In genomic region chr1:25804964-25805862, GRCh38 we compare ENCODE assay signal across 16 cellular contexts. TPM values are rescaled to one million over a fixed set of nuclear protein-coding genes. Genes with fewer than 3 reads are reported as not detected.
DNase-seq lines count a peak whose midpoint lies in the region; FAIRE-seq and TF ChIP-seq lines count a peak whose summit lies in the region.
"Had no signal": no experiment of that assay in that cellular context is flagged by ENCODE, and none has a peak within 500 bp of the region (broad histone marks: within the 10 kb centered on the region; RNA-seq: fewer than 3 reads in every experiment).

No MANE protein-coding gene starts in this region.

- H3K9me1 ChIP-seq in endothelial cell of umbilical vein (replicated peaks; ENCODE audit: control insufficient read depth, extremely low read depth, insufficient read depth, low read length): no peaks in the 10 kb centered on the region

- TF ChIP-seq CTCF in right atrium auricular region (IDR thresholded peaks at IDR 0.05) (no peak), endothelial cell of umbilical vein (IDR thresholded peaks at IDR 0.05; ENCODE audit: extremely low read depth in 1 of 2, insufficient read depth in 1 of 2, low read depth in 1 of 2, low read length in 2 of 2) (peak in 1 of 2 donors; percentile 20), vagina (IDR thresholded peaks at IDR 0.05) (no peak), SK-N-SH (IDR thresholded peaks at IDR 0.05) (no peak)

- no peak for TF ChIP-seq RAD21 in SK-N-SH (IDR thresholded peaks at IDR 0.05; ENCODE audit: low read length)

- H3K36me3 ChIP-seq in right atrium auricular region: peaks cover 16% of the 10 kb centered on the region
- peaks cover 8 to 27% of the 10 kb centered on the region in 2 experiments for H3K36me3 ChIP-seq in endothelial cell of umbilical vein (ENCODE audit: control insufficient read depth in 2 of 2, extremely low read depth in 1 of 2, insufficient read depth in 2 of 2, low read length in 2 of 2)
- H3K36me3 ChIP-seq in rectal smooth muscle tissue (ENCODE audit: control insufficient read depth, insufficient read depth, low read length): peaks cover 2% of the 10 kb centered on the region
- peaks cover 0 to 17% of the 10 kb centered on the region in 2 donors for H3K36me3 ChIP-seq in vagina
- H3K36me3 ChIP-seq in SK-N-SH (replicated peaks in 1 of 2; ENCODE audit: control insufficient read depth in 1 of 2, insufficient read depth in 2 of 2, low read length in 1 of 2): peaks cover 3 to 32% of the 10 kb centered on the region in 2 experiments

- H3K27me3 ChIP-seq in right atrium auricular region (no peaks in the 10 kb centered on the region), endothelial cell of umbilical vein (ENCODE audit: control insufficient read depth in 2 of 2, insufficient read depth in 2 of 2, low read length in 2 of 2) (no peaks in the 10 kb centered on the region), rectal smooth muscle tissue (ENCODE audit: control insufficient read depth, insufficient read depth, low read length) (no peaks in the 10 kb centered on the region), vagina (no peaks in the 10 kb centered on the region), SK-N-SH (ENCODE audit: insufficient read depth) (no peaks in the 10 kb centered on the region)

- H3K9ac ChIP-seq in endothelial cell of umbilical vein (replicated peaks; ENCODE audit: extremely low read depth, insufficient read depth, low read length): no peak overlapping the region
- no peak overlapping the region for H3K9ac ChIP-seq in rectal smooth muscle tissue (ENCODE audit: low read length)
- H3K9ac ChIP-seq in SK-N-SH: no peak overlapping the region

- peaks cover 13% of the 10 kb centered on the region for H3F3A ChIP-seq in SK-N-SH (replicated peaks; ENCODE audit: insufficient read depth)

- H3K4me1 ChIP-seq in right atrium auricular region (peaks cover 0 to 77% of the 10 kb centered on the region in 2 donors), endothelial cell of umbilical vein (ENCODE audit: control insufficient read depth, extremely low read depth, insufficient read depth, low read length) (peaks cover 37% of the 10 kb centered on the region), rectal smooth muscle tissue (ENCODE audit: control insufficient read depth, insufficient read depth, low read length) (peaks cover 11% of the 10 kb centered on the region), vagina (peaks cover 64% of the 10 kb centered on the region), SK-N-SH (ENCODE audit: control insufficient read depth in 1 of 2, insufficient read depth in 2 of 2, low read depth in 1 of 2, low read length in 1 of 2) (peaks cover 0 to 31% of the 10 kb centered on the region in 2 experiments; a peak in 3 of 4 replicates)

- POLR2A ChIA-PET in endothelial cell of umbilical vein (lab: Charles Lee): interaction anchor here (0.7 kb wide), 1 partner anchor 23 kb away, joined by 3 read pairs; no protein-coding TSS in a partner anchor
- POLR2A ChIA-PET in SK-N-SH (lab: Yijun Ruan, JAX): no interaction called here

- peaks cover 20% of the 10 kb centered on the region for H3K79me2 ChIP-seq in endothelial cell of umbilical vein (ENCODE audit: control insufficient read depth, insufficient read depth, low read length)
- peaks cover 24% of the 10 kb centered on the region; the same call in 1 of the 2 replicates for H3K79me2 ChIP-seq in SK-N-SH (ENCODE audit: insufficient read depth)

- no peak for DNase-seq in right atrium auricular region (ENCODE audit: low spot score)
- DNase-seq in cardiac septum (ENCODE audit: low spot score): no peak
- DNase-seq in endothelial cell of umbilical vein (ENCODE audit: low read depth, low spot score): no peak
- no peak for DNase-seq in vagina (ENCODE audit: extremely low spot score in 2 of 2)
- DNase-seq in NCI-H146 (lab: John Stamatoyannopoulos, UW): no peak
- DNase-seq in SK-N-SH: no peak
- DNase-seq in KG1 (lab: John Stamatoyannopoulos, UW): no peak
- DNase-seq: activated CD4-positive, CD25-positive, alpha-beta regulatory T cell treated with anti-CD3 and anti-CD28 coated beads, Interleukin-2, amount 50 U/mL, for 72 hours; DMS79 treated with DMSO at 0.1 percent for 48 hours; naive thymus-derived CD4-positive, alpha-beta T cell; NCI-H345; PC-9; T-cell had no signal

- H3K27ac ChIP-seq in right atrium auricular region (peak overlapping the region; percentile 56 to 58), endothelial cell of umbilical vein (ENCODE audit: insufficient read depth, low read depth, low read length) (peak overlapping the region; percentile 31), rectal smooth muscle tissue (ENCODE audit: low read depth, low read length) (peak overlapping the region; percentile 10), vagina (peak overlapping the region; percentile 68), SK-N-SH (ENCODE audit: low read depth in 2 of 2, low read length in 1 of 2) (0 out of 4 replicates have a peak overlapping the region, but pooled peaks of 1 of the 2 experiments have one; percentile 5)
- H3K27ac ChIP-seq: PC-9 had no signal

- no peak overlapping the region for H2AFZ ChIP-seq in endothelial cell of umbilical vein (ENCODE audit: low read depth, low read length)
- no peak overlapping the region for H2AFZ ChIP-seq in SK-N-SH (ENCODE audit: low read depth)
- H2AFZ ChIP-seq: PC-9 had no signal

- 85% methylated on average over 9 of the region's 15 CpGs for WGBS in SK-N-SH (ENCODE audit: low lambda C conversion rate)

- no peak for FAIRE-seq in endothelial cell of umbilical vein (lab: Jason Lieb, UNC)
- FAIRE-seq: bronchial epithelial cell, H1 had no signal

- no TSS peak for BruUV-seq in endothelial cell of umbilical vein (replicated peaks; lab: Mats Ljungman, UMichigan)

- TF ChIP-seq EP300 in SK-N-SH (IDR thresholded peaks at IDR 0.05; ENCODE audit: borderline replicate concordance in 1 of 2, low read depth in 1 of 2, low read length in 1 of 2): no peak

- intact Hi-C loops in cardiac septum (cut with DNase I): loop anchor here (5.0 kb wide), 1 partner anchor 303 kb away; no protein-coding TSS in a partner anchor
- intact Hi-C loops in endothelial cell of umbilical vein (cut with micrococcal nuclease): loop anchor here (10.0 kb wide), 2 partner anchors 370 to 570 kb away; partner anchors contain the start of genes MACO1 and SYF2
- intact Hi-C loops in vagina (cut with DNase I): no loop called here

- no peaks in the 10 kb centered on the region for H3K9me2 ChIP-seq in SK-N-SH

- H4K20me1 ChIP-seq in endothelial cell of umbilical vein (replicated peaks; ENCODE audit: control insufficient read depth, extremely low read depth, insufficient read depth, low read length): no peaks in the 10 kb centered on the region
- H4K20me1 ChIP-seq in SK-N-SH (ENCODE audit: insufficient read depth): no peaks in the 10 kb centered on the region

- no peak overlapping the region for H3K4me3 ChIP-seq in right atrium auricular region
- no peak overlapping the region for H3K4me3 ChIP-seq in endothelial cell of umbilical vein (replicated peaks in 1 of 3; ENCODE audit: insufficient read depth in 1 of 3, low read depth in 1 of 3, low read length in 3 of 3)
- no peak overlapping the region for H3K4me3 ChIP-seq in rectal smooth muscle tissue (ENCODE audit: low read length)
- H3K4me3 ChIP-seq in vagina: no peak overlapping the region
- no peak overlapping the region for H3K4me3 ChIP-seq in SK-N-SH (ENCODE audit: low read depth in 2 of 2, low read length in 1 of 2)
- H3K4me3 ChIP-seq: PC-9 had no signal

- dilution Hi-C loops in endothelial cell of umbilical vein (cut with MboI; ENCODE audit: extremely low pct_ligation_motif_present, low sequenced_read_pairs): no loop called here

- H3K4me2 ChIP-seq in endothelial cell of umbilical vein (ENCODE audit: insufficient read depth, low read length) (peak overlapping the region; percentile 14), SK-N-SH (no peak overlapping the region)
- H3K4me2 ChIP-seq: PC-9 had no signal

- TF ChIP-seq POLR2A in endothelial cell of umbilical vein (IDR thresholded peaks at IDR 0.05; ENCODE audit: low read depth, low read length): no peak
- TF ChIP-seq POLR2A in vagina (IDR thresholded peaks at IDR 0.05): no peak

- H3K9me3 ChIP-seq in right atrium auricular region (no peaks in the 10 kb centered on the region), endothelial cell of umbilical vein (replicated peaks; ENCODE audit: control insufficient read depth, insufficient read depth, low read length) (no peaks in the 10 kb centered on the region), vagina (no peaks in the 10 kb centered on the region), SK-N-SH (no peaks in the 10 kb centered on the region)

- CTCF ChIA-PET in endothelial cell of umbilical vein (lab: Charles Lee): interaction anchor here (1.0 to 1.4 kb wide), 2 partner anchors 9 to 197 kb away, joined by 3 to 4 read pairs; no protein-coding TSS in a partner anchor
- CTCF ChIA-PET in SK-N-SH (lab: Yijun Ruan, JAX): interaction anchor here (0.6 kb wide), 1 partner anchor 14 kb away, joined by 3 read pairs; the partner anchor contains the start of gene MTFR1L

RNA-seq across cellular contexts. Expression of gene SELENON, which starts 5.2 kb away (rescaled TPM):
- 10 to 100 TPM; 31.7 to 34.2 TPM for total RNA-seq in right atrium auricular region
- total RNA-seq in cardiac septum: 53.0 TPM
- 166 and 182 TPM in 2 replicates for total RNA-seq in endothelial cell of umbilical vein
- 112 and 117 TPM in 2 replicates for polyA plus RNA-seq in endothelial cell of umbilical vein
- 156 and 177 TPM in 2 replicates for polyA plus RNA-seq in endothelial cell of umbilical vein (2011; cell fraction: cytosol; rRNA removed)
- 91.2 and 92.9 TPM in 2 replicates for polyA plus RNA-seq in endothelial cell of umbilical vein (2011; cell fraction: nucleus; rRNA removed)
- 136 and 186 TPM in 2 replicates for polyA plus RNA-seq in endothelial cell of umbilical vein (2012)
- 109 and 122 TPM in 2 replicates for polyA minus RNA-seq in endothelial cell of umbilical vein
- 10.8 TPM for polyA minus RNA-seq in endothelial cell of umbilical vein (2011; cell fraction: cytosol; rRNA and poly(A)+ RNA removed)
- polyA minus RNA-seq in endothelial cell of umbilical vein (2011; cell fraction: nucleus; rRNA and poly(A)+ RNA removed): 29.4 and 29.5 TPM in 2 replicates
- 39.0 TPM for total RNA-seq in vagina
- polyA plus RNA-seq in SK-N-SH (2012; rRNA removed): 32.7 and 56.2 TPM in 2 replicates
- polyA plus RNA-seq in SK-N-SH (2012; cell fraction: cytosol; rRNA removed): 42.6 and 69.9 TPM in 2 replicates
- polyA plus RNA-seq in SK-N-SH (2012; cell fraction: nucleus; rRNA removed): 38.4 and 59.7 TPM in 2 replicates

RNA-seq across cellular contexts. Expression of gene MTFR1L, which starts 14.5 kb away (rescaled TPM):
- total RNA-seq in right atrium auricular region (100 to 1,000 TPM; 154 to 303 TPM), cardiac septum (187 TPM), endothelial cell of umbilical vein (33.8 and 34.8 TPM in 2 replicates), vagina (55.7 TPM)
- polyA plus RNA-seq in endothelial cell of umbilical vein (39.1 and 45.5 TPM in 2 replicates), SK-N-SH (2012; rRNA removed) (53.6 and 61.2 TPM in 2 replicates)
- polyA plus RNA-seq in endothelial cell of umbilical vein (2011; cell fraction: cytosol; rRNA removed): 31.5 and 35.7 TPM in 2 replicates
- 97.4 and 105 TPM in 2 replicates for polyA plus RNA-seq in endothelial cell of umbilical vein (2011; cell fraction: nucleus; rRNA removed)
- polyA plus RNA-seq in endothelial cell of umbilical vein (2012): 25.5 and 28.3 TPM in 2 replicates
- 29.6 and 40.0 TPM in 2 replicates for polyA minus RNA-seq in endothelial cell of umbilical vein
- polyA minus RNA-seq in endothelial cell of umbilical vein (2011; cell fraction: cytosol; rRNA and poly(A)+ RNA removed): 6.1 TPM
- polyA minus RNA-seq in endothelial cell of umbilical vein (2011; cell fraction: nucleus; rRNA and poly(A)+ RNA removed): 13.8 and 20.4 TPM in 2 replicates
- 32.7 and 39.0 TPM in 2 replicates for polyA plus RNA-seq in SK-N-SH (2012; cell fraction: cytosol; rRNA removed)
- 205 and 223 TPM in 2 replicates for polyA plus RNA-seq in SK-N-SH (2012; cell fraction: nucleus; rRNA removed)

RNA-seq across cellular contexts. Expression of gene AUNIP, which starts 54.0 kb away (rescaled TPM):
- not detected for total RNA-seq in right atrium auricular region
- total RNA-seq in cardiac septum: not detected
- total RNA-seq in endothelial cell of umbilical vein: 4.5 and 4.8 TPM in 2 replicates
- polyA plus RNA-seq in endothelial cell of umbilical vein: 1.6 and 1.8 TPM in 2 replicates
- 2.9 and 3.2 TPM in 2 replicates for polyA plus RNA-seq in endothelial cell of umbilical vein (2011; cell fraction: cytosol; rRNA removed)
- 1.3 and 1.7 TPM in 2 replicates for polyA plus RNA-seq in endothelial cell of umbilical vein (2011; cell fraction: nucleus; rRNA removed)
- 1.7 and 2.8 TPM in 2 replicates for polyA plus RNA-seq in endothelial cell of umbilical vein (2012)
- 1.6 and 3.0 TPM in 2 replicates for polyA minus RNA-seq in endothelial cell of umbilical vein
- polyA minus RNA-seq in endothelial cell of umbilical vein (2011; cell fraction: cytosol; rRNA and poly(A)+ RNA removed): 12.4 TPM
- polyA minus RNA-seq in endothelial cell of umbilical vein (2011; cell fraction: nucleus; rRNA and poly(A)+ RNA removed): 1.9 and 2.6 TPM in 2 replicates
- 1.5 TPM for total RNA-seq in vagina
- 1.9 TPM in 2 replicates for polyA plus RNA-seq in SK-N-SH (2012; rRNA removed)
- 1.8 and 2.1 TPM in 2 replicates for polyA plus RNA-seq in SK-N-SH (2012; cell fraction: cytosol; rRNA removed)
- 1.3 and 1.4 TPM in 2 replicates for polyA plus RNA-seq in SK-N-SH (2012; cell fraction: nucleus; rRNA removed)
- polyA plus RNA-seq: naive thymus-derived CD4-positive, alpha-beta T cell had no signal
